In genomic region chr11:69187540-69188065, GRCh38 we compare ENCODE assay signal across 2 cellular contexts.
A peak's percentile ranks its signal among the peaks of the same experiment; 100 is the strongest.
TF ChIP-seq lines count a peak whose summit lies in the region.

No MANE protein-coding gene starts in this region.

TF ChIP-seq in SK-N-SH treated with all-trans-retinoic acid at 6 μM for 48 hours, 23 proteins besides CTCF, POLR2A, EP300 and RAD21 (continued from another document):
- 0 out of 2 replicates have a peak, but pooled peaks have one; percentile 22 for TF ChIP-seq ZNF70 (CRISPR knock-in tag; IDR thresholded peaks at IDR 0.05)
- peak; percentile 100 for TF ChIP-seq ZNF565 (CRISPR knock-in tag; conservative IDR thresholded peaks at IDR 0.05; ENCODE audit: low read depth)
TF ChIP-seq in SK-N-SH treated with all-trans-retinoic acid at 6 μM for 48 hours: peak in this region for 2.

TF ChIP-seq in SK-N-SH, 30 proteins besides CTCF, POLR2A, EP300 and RAD21 (continued from another document):
- TF ChIP-seq, protein P1, sequence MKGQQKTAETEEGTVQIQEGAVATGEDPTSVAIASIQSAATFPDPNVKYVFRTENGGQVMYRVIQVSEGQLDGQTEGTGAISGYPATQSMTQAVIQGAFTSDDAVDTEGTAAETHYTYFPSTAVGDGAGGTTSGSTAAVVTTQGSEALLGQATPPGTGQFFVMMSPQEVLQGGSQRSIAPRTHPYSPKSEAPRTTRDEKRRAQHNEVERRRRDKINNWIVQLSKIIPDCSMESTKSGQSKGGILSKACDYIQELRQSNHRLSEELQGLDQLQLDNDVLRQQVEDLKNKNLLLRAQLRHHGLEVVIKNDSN (IDR thresholded peaks at IDR 0.05; ENCODE audit: borderline replicate concordance, low read depth), result no peak
- TF ChIP-seq JUND (IDR thresholded peaks at IDR 0.05), result no peak
- TF ChIP-seq RXRA (IDR thresholded peaks at IDR 0.05; ENCODE audit: borderline replicate concordance, low read depth), result no peak
- TF ChIP-seq FOXJ3 (CRISPR knock-in tag; IDR thresholded peaks at IDR 0.05), result no peak
- TF ChIP-seq CHD2 (IDR thresholded peaks at IDR 0.05; ENCODE audit: low read length, partially characterized antibody), result no peak
- no peak for TF ChIP-seq GABPA (IDR thresholded peaks at IDR 0.05; ENCODE audit: low read depth)
- no peak for TF ChIP-seq PBX3 (IDR thresholded peaks at IDR 0.05)
- TF ChIP-seq FOSL2 (IDR thresholded peaks at IDR 0.05; ENCODE audit: borderline replicate concordance, low read depth), result no peak
- TF ChIP-seq MXI1 (IDR thresholded peaks at IDR 0.05; ENCODE audit: low read depth, low read length), result no peak
- no peak for TF ChIP-seq SIN3A (IDR thresholded peaks at IDR 0.05; ENCODE audit: borderline replicate concordance, low read depth, low read length)
- TF ChIP-seq REST (IDR thresholded peaks at IDR 0.05; ENCODE audit: low read depth, low read length), result no peak
- no peak for TF ChIP-seq MEF2A (IDR thresholded peaks at IDR 0.05; ENCODE audit: borderline replicate concordance, low read depth)
- TF ChIP-seq NRF1 (IDR thresholded peaks at IDR 0.05; ENCODE audit: low read depth, low read length), result no peak
- no peak for TF ChIP-seq POLR2AphosphoS5 (IDR thresholded peaks at IDR 0.05; ENCODE audit: low read depth, low read length)
